In the genomic region with DNA sequence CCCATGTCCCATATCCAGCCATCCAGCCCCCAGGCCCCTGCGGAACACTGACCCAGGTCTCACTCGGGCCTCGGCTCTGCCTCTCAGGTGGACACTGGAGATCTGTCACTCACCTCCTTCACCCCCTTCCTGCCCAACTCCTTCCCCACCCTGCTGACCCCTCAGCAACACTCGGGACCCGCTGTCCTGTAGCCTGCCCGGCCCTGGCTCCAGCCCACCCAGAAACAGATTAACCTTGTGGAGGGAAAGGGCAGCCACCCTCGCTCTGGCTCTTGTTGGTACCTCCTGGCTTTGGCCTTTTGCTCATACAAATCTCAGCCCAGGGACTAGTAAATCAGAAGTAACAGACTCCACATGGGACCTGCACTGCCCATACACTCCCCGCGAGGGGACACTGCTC, we compare ENCODE assay signal across 36 cellular contexts. TPM values are rescaled to one million over a fixed set of nuclear protein-coding genes. Genes with fewer than 3 reads are reported as not detected.
"Had no signal": no experiment of that assay in that cellular context is flagged by ENCODE, and none has a peak within 500 bp of the region (broad histone marks: within the 10 kb centered on the region; RNA-seq: fewer than 3 reads in every experiment).

No MANE protein-coding gene starts in this region.

- H3K9me3 ChIP-seq: adrenal gland, body of pancreas, breast epithelium had no signal

- H3K27me3 ChIP-seq: adrenal gland, body of pancreas, brain microvascular endothelial cell, breast epithelium had no signal

- H3K4me3 ChIP-seq: adrenal gland, body of pancreas, breast epithelium had no signal

- H3K27ac ChIP-seq: adrenal gland, body of pancreas, brain microvascular endothelial cell, breast epithelium, VCaP had no signal

- H3K4me1 ChIP-seq: body of pancreas, breast epithelium had no signal

- ATAC-seq: activated CD8-positive, alpha-beta T cell treated with anti-CD3 and anti-CD28 coated beads for 36 hours; activated naive CD4-positive, alpha-beta T cell treated with anti-CD3 and anti-CD28 coated beads, Interleukin-2, amount 50 U/mL, for 72 hours; activated T-cell treated with anti-CD3 and anti-CD28 coated beads, Interleukin-2, amount 50 U/mL, for 4 hours; activated T-cell treated with anti-CD3 and anti-CD28 coated beads, Interleukin-2, amount 50 U/mL, for 72 hours; activated T-helper 17 cell treated with anti-CD3 and anti-CD28 coated beads, Interleukin-2, amount 50 U/mL, for 72 hours; body of pancreas had no signal

- H3K36me3 ChIP-seq: adrenal gland, breast epithelium had no signal

- DNase-seq: activated B cell treated with CpG ODN at 0.5 μM for 24 hours; activated CD4-positive, alpha-beta memory T cell treated with anti-CD3 and anti-CD28 coated beads for 36 hours; activated CD4-positive, alpha-beta T cell treated with anti-CD3 and anti-CD28 coated beads for 4 hours; activated CD4-positive, alpha-beta T cell treated with anti-CD3 and anti-CD28 coated beads, Interleukin-2, amount 10 ng/mL, durations not matched to agents 24 days and 14 days; activated CD4-positive, alpha-beta T cell treated with anti-CD3 and anti-CD28 coated beads, Interleukin-2, amount 50 U/mL, for 1 hour; activated CD4-positive, alpha-beta T cell treated with anti-CD3 and anti-CD28 coated beads, Interleukin-2, amount 50 U/mL, for 4 hours; activated CD4-positive, CD25-positive, alpha-beta regulatory T cell treated with anti-CD3 and anti-CD28 coated beads, Interleukin-2, amount 50 U/mL, for 72 hours; activated CD8-positive, alpha-beta memory T cell treated with anti-CD3 and anti-CD28 coated beads, Interleukin-2, amount 50 U/mL, for 4 hours; activated CD8-positive, alpha-beta T cell treated with anti-CD3 and anti-CD28 coated beads for 36 hours; activated effector memory CD4-positive, alpha-beta T cell treated with anti-CD3 and anti-CD28 coated beads, Interleukin-2, amount 50 U/mL, for 16 hours; activated gamma-delta T cell treated with Interleukin-2 at 50 U/mL for 16 hours; activated naive CD4-positive, alpha-beta T cell; activated naive CD4-positive, alpha-beta T cell treated with anti-CD3 and anti-CD28 coated beads for 36 hours; activated naive CD4-positive, alpha-beta T cell treated with anti-CD3 and anti-CD28 coated beads, Interleukin-2, amount 50 U/mL, for 16 hours; activated naive CD8-positive, alpha-beta T cell treated with anti-CD3 and anti-CD28 coated beads for 36 hours; activated T-cell treated with anti-CD3 and anti-CD28 coated beads for 4 hours; activated T-cell treated with anti-CD3 and anti-CD28 coated beads, Interleukin-2, amount 50 U/mL, for 1 hour; activated T-cell treated with anti-CD3 and anti-CD28 coated beads, Interleukin-2, amount 50 U/mL, for 4 hours; activated T-cell treated with anti-CD3 and anti-CD28 coated beads, Interleukin-2, amount 50 U/mL, for 72 hours; adrenal gland; amniotic stem cell; aorta; body of pancreas; brain microvascular endothelial cell; central memory CD4-positive, alpha-beta T cell; T-helper 1 cell; T-helper 2 cell; T-helper 9 cell had no signal

RNA-seq across cellular contexts. Expression of gene PRLH, which starts 29.8 kb away (rescaled TPM):
- total RNA-seq: activated B cell treated with CpG ODN at 0.5 μM for 24 hours; activated CD4-positive, alpha-beta memory T cell treated with anti-CD3 and anti-CD28 coated beads for 36 hours; activated CD4-positive, alpha-beta T cell treated with anti-CD3 and anti-CD28 coated beads, Interleukin-2, amount 10 ng/mL, durations not matched to agents 24 days and 14 days; activated CD8-positive, alpha-beta memory T cell treated with anti-CD3 and anti-CD28 coated beads for 36 hours; activated CD8-positive, alpha-beta T cell treated with anti-CD3 and anti-CD28 coated beads for 36 hours; activated naive CD4-positive, alpha-beta T cell treated with anti-CD3 and anti-CD28 coated beads for 36 hours; activated naive CD4-positive, alpha-beta T cell treated with anti-CD3 and anti-CD28 coated beads, Interleukin-2, amount 50 U/mL, for 72 hours; activated naive CD8-positive, alpha-beta T cell treated with anti-CD3 and anti-CD28 coated beads for 36 hours; activated T-cell treated with anti-CD3 and anti-CD28 coated beads, Interleukin-2, amount 50 U/mL, for 4 hours; activated T-cell treated with anti-CD3 and anti-CD28 coated beads, Interleukin-2, amount 50 U/mL, for 72 hours; activated T-helper 1 cell treated with anti-CD3 and anti-CD28 coated beads, Interleukin-12 subunit alpha, Interleukin-12 subunit beta, Interleukin-2, Interleukin-4 antibody, amounts not matched to agents 30 ng/mL and 10 ng/mL and 1 ng/mL, durations not matched to agents 14 hours and 24 hours and 36 hours; activated T-helper 17 cell treated with anti-CD3 and anti-CD28 coated beads, Interleukin-2, amount 50 U/mL, for 72 hours; adrenal gland; aorta; astrocyte; body of pancreas; breast epithelium; cardiac septum had no signal
- polyA plus RNA-seq: adrenal gland, aorta had no signal

RNA-seq across cellular contexts. Expression of gene MLPH, which starts 49.6 kb away (rescaled TPM):
- total RNA-seq: activated B cell treated with CpG ODN at 0.5 μM for 24 hours; activated CD4-positive, alpha-beta memory T cell treated with anti-CD3 and anti-CD28 coated beads for 36 hours; activated CD4-positive, alpha-beta T cell treated with anti-CD3 and anti-CD28 coated beads, Interleukin-2, amount 10 ng/mL, durations not matched to agents 24 days and 14 days; activated CD8-positive, alpha-beta memory T cell treated with anti-CD3 and anti-CD28 coated beads for 36 hours; activated CD8-positive, alpha-beta T cell treated with anti-CD3 and anti-CD28 coated beads for 36 hours; activated naive CD4-positive, alpha-beta T cell treated with anti-CD3 and anti-CD28 coated beads for 36 hours; activated naive CD4-positive, alpha-beta T cell treated with anti-CD3 and anti-CD28 coated beads, Interleukin-2, amount 50 U/mL, for 72 hours; activated naive CD8-positive, alpha-beta T cell treated with anti-CD3 and anti-CD28 coated beads for 36 hours; activated T-helper 1 cell treated with anti-CD3 and anti-CD28 coated beads, Interleukin-12 subunit alpha, Interleukin-12 subunit beta, Interleukin-2, Interleukin-4 antibody, amounts not matched to agents 30 ng/mL and 10 ng/mL and 1 ng/mL, durations not matched to agents 14 hours and 24 hours and 36 hours; activated T-helper 17 cell treated with anti-CD3 and anti-CD28 coated beads, Interleukin-2, amount 50 U/mL, for 72 hours had no signal

RNA-seq across cellular contexts. Expression of gene RAB17, which starts 53.9 kb away (rescaled TPM):
- total RNA-seq: activated B cell treated with CpG ODN at 0.5 μM for 24 hours; activated CD4-positive, alpha-beta memory T cell treated with anti-CD3 and anti-CD28 coated beads for 36 hours; activated CD8-positive, alpha-beta memory T cell treated with anti-CD3 and anti-CD28 coated beads for 36 hours; activated naive CD4-positive, alpha-beta T cell treated with anti-CD3 and anti-CD28 coated beads for 36 hours; activated T-helper 1 cell treated with anti-CD3 and anti-CD28 coated beads, Interleukin-12 subunit alpha, Interleukin-12 subunit beta, Interleukin-2, Interleukin-4 antibody, amounts not matched to agents 30 ng/mL and 10 ng/mL and 1 ng/mL, durations not matched to agents 14 hours and 24 hours and 36 hours had no signal
